Comparison of ENCODE assay signal across 8 cellular contexts in the genomic region with DNA sequence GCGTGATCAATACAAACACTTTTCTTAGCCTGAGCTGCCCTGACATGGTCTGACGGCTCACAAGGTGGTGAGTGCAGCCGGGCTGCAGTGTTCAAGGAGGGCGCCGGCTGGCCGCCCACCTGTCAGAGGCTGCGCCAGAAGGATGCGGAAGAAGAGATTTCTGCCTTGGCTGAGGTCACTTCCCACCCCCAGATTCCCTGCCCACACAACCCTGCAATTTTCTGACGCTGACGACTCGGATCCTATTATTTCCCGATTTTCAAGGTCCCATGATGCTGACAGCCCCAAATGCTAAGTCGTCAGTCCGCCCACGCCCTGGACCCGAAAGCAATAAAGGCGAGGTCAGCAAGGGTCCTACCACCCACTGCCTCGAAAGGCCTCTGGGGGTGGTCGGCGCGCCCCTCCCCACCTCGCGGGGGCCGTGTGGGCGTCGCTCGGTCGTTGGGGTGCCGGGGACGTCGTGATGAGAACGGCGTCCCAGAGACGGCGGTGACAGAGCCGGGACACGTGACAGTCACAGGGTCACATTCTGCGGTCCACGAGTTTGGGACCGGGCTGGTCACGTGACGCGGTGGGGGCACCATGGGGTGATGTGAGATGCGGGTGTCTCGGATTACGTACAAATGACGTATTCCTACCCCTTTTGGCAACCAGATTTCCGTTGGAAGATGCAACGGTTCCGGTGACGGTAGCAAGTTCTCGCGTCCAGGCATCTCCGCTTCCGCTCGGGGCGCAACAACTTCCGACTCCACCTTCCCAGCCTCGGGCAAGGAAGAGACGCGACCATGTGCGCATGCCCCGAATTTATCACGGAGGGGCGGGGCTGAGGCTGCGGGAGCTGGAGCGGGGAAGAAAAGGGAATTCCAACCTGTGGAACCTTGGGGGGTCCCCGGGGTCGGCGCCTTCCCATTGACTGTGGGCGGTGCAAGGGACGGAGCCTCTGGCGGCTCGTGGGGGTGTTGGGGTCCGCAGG. TPM values are rescaled to one million over a fixed set of nuclear protein-coding genes. Genes with fewer than 3 reads are reported as not detected.
A peak's percentile ranks its signal among the peaks of the same experiment; 100 is the strongest.
DNase-seq lines count a peak whose midpoint lies in the region; ATAC-seq, FAIRE-seq and TF ChIP-seq lines count a peak whose summit lies in the region.

A gene with protein sequence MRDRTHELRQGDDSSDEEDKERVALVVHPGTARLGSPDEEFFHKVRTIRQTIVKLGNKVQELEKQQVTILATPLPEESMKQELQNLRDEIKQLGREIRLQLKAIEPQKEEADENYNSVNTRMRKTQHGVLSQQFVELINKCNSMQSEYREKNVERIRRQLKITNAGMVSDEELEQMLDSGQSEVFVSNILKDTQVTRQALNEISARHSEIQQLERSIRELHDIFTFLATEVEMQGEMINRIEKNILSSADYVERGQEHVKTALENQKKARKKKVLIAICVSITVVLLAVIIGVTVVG (plus strand): TSS at position 823 of the 973 bp plus-strand sequence. CDS start 248 bp downstream, outside the sequence.

- TF ChIP-seq EP300 in esophagus muscularis mucosa (IDR thresholded peaks at IDR 0.05) = no peak

- peak within 1 kb of the TSS; percentile 97 for H2AFZ ChIP-seq in KMS-11 (ENCODE audit: low read depth)

- peak; percentile 51 for ATAC-seq in GM21737 (IDR thresholded peaks at IDR 0.05; ENCODE audit: unreplicated experiment)
- ATAC-seq in activated T-cell treated with anti-CD3 and anti-CD28 coated beads, Interleukin-2, amount 50 U/mL, for 72 hours (replicated peaks in 1 of 2) = peak; percentile 86 to 88

- no peak for TF ChIP-seq POLR2A in esophagus muscularis mucosa (IDR thresholded peaks at IDR 0.05; ENCODE audit: low read depth)

- peak within 1 kb of the TSS; percentile 79 for H3K4me2 ChIP-seq in KMS-11

- H3K36me3 ChIP-seq in KMS-11 (ENCODE audit: insufficient read depth) (no peaks in the 10 kb centered on the region), esophagus muscularis mucosa (peaks cover 5 to 36% (median 27%) of the 10 kb centered on the region in 4 donors)

- H3K27ac ChIP-seq in KMS-11 (peak within 1 kb of the TSS; percentile 40), esophagus muscularis mucosa (replicated peaks in 1 of 4) (peak within 1 kb of the TSS; percentile 91 to 95 (median 95))

- intact Hi-C loops in esophagus muscularis mucosa (cut with DNase I) = loop anchor here (5.0 kb wide), 1 partner anchor 36 kb away; no protein-coding TSS in a partner anchor

- H3K9ac ChIP-seq in KMS-11 = peak within 1 kb of the TSS; percentile 64

- H3K27ac Mint-ChIP-seq in activated T-cell treated with anti-CD3 and anti-CD28 coated beads, Interleukin-2, amount 50 U/mL, for 72 hours = peak within 1 kb of the TSS; percentile 77

- H3K4me3 ChIP-seq in KMS-11 (IDR thresholded peaks at IDR 0.05; ENCODE audit: insufficient read depth, low read depth, low read length) (no peak within 1 kb of the TSS), esophagus muscularis mucosa (peak within 1 kb of the TSS; percentile 76 to 94 (median 89))

- WGBS in esophagus muscularis mucosa = 1% methylated on average over 50 of the region's 75 CpGs

- H3K27me3 Mint-ChIP-seq in activated T-cell treated with anti-CD3 and anti-CD28 coated beads, Interleukin-2, amount 50 U/mL, for 72 hours (ENCODE audit: low read depth) = no peaks in the 10 kb centered on the region

- peaks cover 33% of the 10 kb centered on the region for H3K4me1 Mint-ChIP-seq in activated T-cell treated with anti-CD3 and anti-CD28 coated beads, Interleukin-2, amount 50 U/mL, for 72 hours (ENCODE audit: low read depth)

- H3K9me3 Mint-ChIP-seq in activated T-cell treated with anti-CD3 and anti-CD28 coated beads, Interleukin-2, amount 50 U/mL, for 72 hours = no peaks in the 10 kb centered on the region

- H3K4me1 ChIP-seq in KMS-11 (ENCODE audit: low read depth, poor library complexity, severe bottlenecking) = peaks cover 15% of the 10 kb centered on the region
- H3K4me1 ChIP-seq in esophagus muscularis mucosa = peaks cover 17 to 36% (median 31%) of the 10 kb centered on the region in 4 donors

- no peaks in the 10 kb centered on the region for H3K9me3 ChIP-seq in esophagus muscularis mucosa

- peaks cover 3 to 12% of the 10 kb centered on the region in 2 donors for H3K36me3 Mint-ChIP-seq in activated T-cell treated with anti-CD3 and anti-CD28 coated beads, Interleukin-2, amount 50 U/mL, for 72 hours (ENCODE audit: insufficient read depth in 2 of 2)

- H3K4me3 Mint-ChIP-seq in activated T-cell treated with anti-CD3 and anti-CD28 coated beads, Interleukin-2, amount 50 U/mL, for 72 hours = peak within 1 kb of the TSS; percentile 83 to 98

- H3K27me3 ChIP-seq in KMS-11 (ENCODE audit: insufficient read depth, low read depth) (no peaks in the 10 kb centered on the region), esophagus muscularis mucosa (no peaks in the 10 kb centered on the region)

- peak; percentile 75 for FAIRE-seq in RCC 7860 (lab: Jason Lieb, UNC)

- DNase-seq in DMS53 (lab: John Stamatoyannopoulos, UW) = peak; percentile 94
- DNase-seq in RCC 7860 (ENCODE audit: low spot score) = peak; percentile 85
- DNase-seq in activated T-cell treated with anti-CD3 and anti-CD28 coated beads, Interleukin-2, amount 50 U/mL, for 72 hours = peak; percentile 96 to 97
- peak; percentile 99 for DNase-seq in esophagus muscularis mucosa (ENCODE audit: extremely low spot score)
- DNase-seq in myocyte (ENCODE audit: low read depth) = peak; percentile 99
- DNase-seq in stimulated activated CD8-positive, alpha-beta memory T cell treated with anti-CD3 and anti-CD28 coated beads, Interleukin-7, amount 100 ng/mL, for 48 hours (ENCODE audit: extremely low read depth in 1 of 2, low read depth in 1 of 2) = peak; percentile 91 to 96

- no peaks in the 10 kb centered on the region; the same call in 1 of the 2 replicates for H3K79me2 ChIP-seq in KMS-11 (ENCODE audit: insufficient read depth, low read depth)

- TF ChIP-seq CTCF in KMS-11 (conservative IDR thresholded peaks at IDR 0.05; ENCODE audit: low read depth, low read length) (no peak), esophagus muscularis mucosa (IDR thresholded peaks at IDR 0.05) (peak in 1 of 3 experiments; percentile 3)

- no peaks in the 10 kb centered on the region for H4K20me1 ChIP-seq in KMS-11 (ENCODE audit: insufficient read depth)

RNA-seq across cellular contexts. Expression of the gene that starts here (rescaled TPM):
- total RNA-seq in activated T-cell treated with anti-CD3 and anti-CD28 coated beads, Interleukin-2, amount 50 U/mL, for 72 hours = 10 to 100 TPM; 51.8 to 54.7 TPM
- total RNA-seq in esophagus muscularis mucosa = 10 to 100 TPM; 36.8 to 54.0 (median 41.0) TPM
- 47.3 and 51.0 TPM in 2 replicates for total RNA-seq in myocyte
- 102 TPM for polyA plus RNA-seq in myocyte (2012)
